Comparison of ENCODE assay signal across 8 cellular contexts in the genomic region with DNA sequence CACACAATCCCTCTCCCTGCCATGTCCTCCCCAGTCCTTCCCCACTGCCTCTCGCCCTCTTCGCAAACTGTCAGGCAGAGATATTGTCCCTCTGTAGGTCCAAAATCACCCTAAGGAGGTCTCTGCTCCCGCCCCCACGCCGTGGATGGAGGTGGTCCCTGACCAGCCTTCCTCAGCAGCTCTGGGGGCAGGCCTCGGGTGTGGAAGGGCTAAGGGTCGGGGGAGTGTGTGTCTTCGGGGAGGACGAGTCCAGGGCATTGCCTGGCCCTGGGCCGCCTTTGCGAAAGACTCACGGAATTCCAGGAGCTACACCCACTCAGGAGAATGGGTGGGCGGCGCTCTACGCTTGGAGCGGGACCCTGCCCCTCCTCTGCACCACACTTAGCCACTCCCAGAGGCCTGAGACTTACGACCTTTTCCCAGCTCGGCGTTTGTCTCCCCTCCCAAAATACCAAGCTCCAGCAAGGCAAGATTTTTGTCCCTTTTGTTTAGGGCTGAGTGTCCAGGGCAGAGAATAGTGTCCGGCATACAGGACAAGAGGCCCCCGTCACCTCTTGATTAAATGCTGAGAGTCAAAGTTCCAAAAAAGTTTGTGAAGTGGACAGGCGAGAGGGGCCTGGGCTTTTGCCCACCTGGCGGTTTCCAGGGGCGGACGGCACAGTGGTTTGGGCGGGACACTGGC. TPM values are rescaled to one million over a fixed set of nuclear protein-coding genes. Genes with fewer than 3 reads are reported as not detected.
DNase-seq lines count a peak whose midpoint lies in the region; ATAC-seq and TF ChIP-seq lines count a peak whose summit lies in the region.

No MANE protein-coding gene starts in this region.

- H3K27ac Mint-ChIP-seq in T-helper 17 cell (no peak overlapping the region), neural crest cell (ENCODE audit: unreplicated experiment) (peak overlapping the region; percentile 58)

- ATAC-seq in T-helper 17 cell (no peak), HG02870 (IDR thresholded peaks at IDR 0.05; ENCODE audit: unreplicated experiment) (no peak), HG03196 (IDR thresholded peaks at IDR 0.05; ENCODE audit: unreplicated experiment) (no peak)

- H3K9me3 ChIP-seq in T-helper 17 cell (ENCODE audit: control insufficient read depth, low read length, poor library complexity, severe bottlenecking): no peaks in the 10 kb centered on the region

- H3K9me3 Mint-ChIP-seq in neural crest cell: no peaks in the 10 kb centered on the region

- DNase-seq in NCI-H748 (lab: John Stamatoyannopoulos, UW; ENCODE audit: unreplicated experiment): peak; percentile 10
- no peak for DNase-seq in NCI-H748 treated with DMSO at 0.1 percent for 48 hours (lab: John Stamatoyannopoulos, UW)
- DNase-seq in T-helper 17 cell: no peak
- DNase-seq in fibroblast of pulmonary artery (ENCODE audit: low read depth): peak; percentile 72
- DNase-seq in neural crest cell (ENCODE audit: low read depth, low spot score): peak; percentile 35
- no peak for DNase-seq in NCI-H446 treated with DMSO at 0.1 percent for 48 hours (lab: John Stamatoyannopoulos, UW)

- H3K4me3 Mint-ChIP-seq in T-helper 17 cell (peak overlapping the region; percentile 77), neural crest cell (peak overlapping the region; percentile 92)

- H3K4me1 Mint-ChIP-seq in T-helper 17 cell (peaks cover 7% of the 10 kb centered on the region), neural crest cell (peaks cover 33% of the 10 kb centered on the region)

- TF ChIP-seq CTCF in fibroblast of pulmonary artery (IDR thresholded peaks at IDR 0.05; ENCODE audit: low read length, missing control alignments) (no peak), neural crest cell (conservative IDR thresholded peaks at IDR 0.05) (no peak)

- peaks cover 8% of the 10 kb centered on the region for H3K36me3 Mint-ChIP-seq in T-helper 17 cell (ENCODE audit: low read depth)
- H3K36me3 Mint-ChIP-seq in neural crest cell (ENCODE audit: low read depth): peaks cover 2% of the 10 kb centered on the region

- H3K4me3 ChIP-seq in fibroblast of pulmonary artery (replicated peaks; ENCODE audit: low read depth, low read length): peak overlapping the region; percentile 77

- H3K27me3 Mint-ChIP-seq in T-helper 17 cell (peaks cover 31% of the 10 kb centered on the region), neural crest cell (ENCODE audit: low read depth) (peaks cover 9% of the 10 kb centered on the region)

RNA-seq across cellular contexts. Expression of gene PYGL, which starts 0.9 kb away (rescaled TPM):
- total RNA-seq in T-helper 17 cell (10 to 100 TPM in 1 of 2 donors, 1 to 10 TPM in 1; 2.0 to 12.4 TPM), neural crest cell (45.2 and 45.3 TPM in 2 replicates)

Comparison
In these comparisons a context has a peak if more than half of its experiments do, and no peak if none do; other contexts are left out.
1. DNase-seq: peak in NCI-H748 (single experiment), fibroblast of pulmonary artery (single experiment) and neural crest cell (single experiment); none in NCI-H748 treated with DMSO at 0.1 percent for 48 hours (single experiment), T-helper 17 cell (0 of 3) and NCI-H446 treated with DMSO at 0.1 percent for 48 hours (single experiment).